In genomic region chr4:183906486-183906735, GRCh38 we compare ENCODE assay signal across 11 cellular contexts. TPM values are rescaled to one million over a fixed set of nuclear protein-coding genes. Genes with fewer than 3 reads are reported as not detected.
A peak's percentile ranks its signal among the peaks of the same experiment; 100 is the strongest.
DNase-seq lines count a peak whose midpoint lies in the region; ATAC-seq and TF ChIP-seq lines count a peak whose summit lies in the region.
"Had no signal": no experiment of that assay in that cellular context is flagged by ENCODE, and none has a peak within 500 bp of the region (broad histone marks: within the 10 kb centered on the region; RNA-seq: fewer than 3 reads in every experiment).

No MANE protein-coding gene starts in this region.

- peaks cover 11% of the 10 kb centered on the region for H3K9me3 Mint-ChIP-seq in nephron

- H3K36me3 ChIP-seq in esophagus squamous epithelium (no peaks in the 10 kb centered on the region), upper lobe of right lung (no peaks in the 10 kb centered on the region)

- no peaks in the 10 kb centered on the region for H3K9me3 ChIP-seq in esophagus squamous epithelium
- H3K9me3 ChIP-seq in upper lobe of right lung = no peaks in the 10 kb centered on the region

- DNase-seq in NCI-H2171 treated with DMSO at 0.1 percent for 48 hours (lab: John Stamatoyannopoulos, UW) = peak; percentile 13
- DNase-seq in NCI-H2171 (lab: John Stamatoyannopoulos, UW) = no peak
- no peak for DNase-seq in esophagus squamous epithelium (lab: John Stamatoyannopoulos, UW)
- DNase-seq in upper lobe of right lung = no peak
- no peak for DNase-seq in NCI-H2029 treated with DMSO at 0.1 percent for 48 hours (lab: John Stamatoyannopoulos, UW)
- DNase-seq in COLO829 (ENCODE audit: low spot score) = no peak
- DNase-seq in NCI-H1105 (lab: John Stamatoyannopoulos, UW) = no peak
- DNase-seq: activated T-cell treated with anti-CD3 and anti-CD28 coated beads, Interleukin-2, amount 50 U/mL, for 1 hour; GF-D8 had no signal

- H3K4me1 Mint-ChIP-seq in nephron = peaks cover 26% of the 10 kb centered on the region

- ATAC-seq in upper lobe of right lung = no peak

- H3K27ac ChIP-seq in esophagus squamous epithelium (peak overlapping the region; percentile 42 to 82 (median 70)), upper lobe of right lung (no peak overlapping the region)

- no peak overlapping the region for H3K27ac Mint-ChIP-seq in nephron

- WGBS in esophagus squamous epithelium, 2 donors = 69% methylated on average over 7 of the region's 26 CpGs; no CpG with 5 or more reads in 1 of the 2 donors

- intact Hi-C loops in esophagus squamous epithelium (cut with DNase I) = no loop called here
- intact Hi-C loops in upper lobe of right lung (cut with DNase I) = no loop called here

- no peak for TF ChIP-seq CTCF in esophagus squamous epithelium (IDR thresholded peaks at IDR 0.05)
- no peak for TF ChIP-seq CTCF in nephron (IDR thresholded peaks at IDR 0.05; ENCODE audit: unreplicated experiment in 3 of 3)
- TF ChIP-seq CTCF in upper lobe of right lung (IDR thresholded peaks at IDR 0.05) = no peak

- H3K4me1 ChIP-seq in esophagus squamous epithelium = peaks cover 7 to 39% (median 12%) of the 10 kb centered on the region in 3 donors
- H3K4me1 ChIP-seq in upper lobe of right lung = peaks cover 7% of the 10 kb centered on the region

- H3K4me3 ChIP-seq in esophagus squamous epithelium (peak overlapping the region; percentile 37 to 75 (median 63)), upper lobe of right lung (peak overlapping the region; percentile 68)

- peaks cover 0 to 26% (median 0%) of the 10 kb centered on the region in 4 donors for H3K27me3 ChIP-seq in esophagus squamous epithelium
- H3K27me3 ChIP-seq in upper lobe of right lung = no peaks in the 10 kb centered on the region

- no peaks in the 10 kb centered on the region for H3K36me3 Mint-ChIP-seq in nephron (ENCODE audit: low read depth)

- H3K4me3 Mint-ChIP-seq in nephron = peak overlapping the region; percentile 82 to 91 (median 86)

- peaks cover 21% of the 10 kb centered on the region for H3K27me3 Mint-ChIP-seq in nephron (ENCODE audit: low read depth)

- no peak for TF ChIP-seq POLR2A in esophagus squamous epithelium (IDR thresholded peaks at IDR 0.05)

RNA-seq across cellular contexts. Expression of gene STOX2, which starts 1.3 kb away (rescaled TPM):
- 10 to 100 TPM; 21.6 to 23.7 (median 22.8) TPM for total RNA-seq in esophagus squamous epithelium
- 12.9 TPM for total RNA-seq in upper lobe of right lung
- total RNA-seq: T-helper 1 cell treated with Interleukin-12 subunit alpha and Interleukin-12 subunit beta and Interleukin-4 antibody, amounts not matched to agents 30 ng/mL and 1 ng/mL, for 36 hours had no signal
